14 cellular contexts compared by ENCODE assay signal in the genomic region with DNA sequence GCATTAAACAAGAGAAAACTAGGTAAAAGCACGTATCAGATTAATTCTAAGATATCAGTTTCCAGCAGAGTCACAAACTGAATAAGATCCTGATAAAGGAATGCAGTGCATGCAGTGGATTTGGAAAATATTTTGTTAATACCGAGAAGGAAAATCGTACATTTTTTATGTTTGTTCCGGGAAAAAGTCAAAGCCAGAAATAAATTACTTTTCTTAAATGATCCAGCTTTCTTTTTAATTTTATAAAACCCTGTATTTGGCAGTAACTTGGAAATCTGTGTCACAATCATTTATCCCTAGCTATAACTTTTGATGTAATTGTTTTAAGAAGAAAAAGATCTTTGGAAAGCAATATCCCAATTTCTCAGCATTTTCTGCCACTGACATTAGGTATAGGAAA. TPM values are rescaled to one million over a fixed set of nuclear protein-coding genes. Genes with fewer than 3 reads are reported as not detected.
DNase-seq lines count a peak whose midpoint lies in the region; ATAC-seq and TF ChIP-seq lines count a peak whose summit lies in the region.
"Had no signal": no experiment of that assay in that cellular context is flagged by ENCODE, and none has a peak within 500 bp of the region (broad histone marks: within the 10 kb centered on the region; RNA-seq: fewer than 3 reads in every experiment).

No MANE protein-coding gene starts in this region.

- H3K27ac ChIP-seq in SJCRH30 (peak overlapping the region; percentile 90), coronary artery (no peak overlapping the region), lower lobe of right lung (peak overlapping the region; percentile 83), smooth muscle cell (ENCODE audit: low read depth) (no peak overlapping the region)

- H3K4me2 ChIP-seq in smooth muscle cell: peak overlapping the region; percentile 85

- TF ChIP-seq CTCF in coronary artery (IDR thresholded peaks at IDR 0.05) (no peak), lower lobe of right lung (IDR thresholded peaks at IDR 0.05) (no peak), smooth muscle cell (IDR thresholded peaks at IDR 0.05; ENCODE audit: borderline replicate concordance, insufficient read depth, poor library complexity, severe bottlenecking) (no peak)

- peak overlapping the region; percentile 92 for H2AFZ ChIP-seq in smooth muscle cell (ENCODE audit: low read depth)

- WGBS in smooth muscle cell (ENCODE audit: low lambda C conversion rate): 84% methylated on average over 4 of the region's 4 CpGs

- H3K9me3 ChIP-seq in SJCRH30 (replicated peaks): no peaks in the 10 kb centered on the region
- H3K9me3 ChIP-seq in lower lobe of right lung: no peaks in the 10 kb centered on the region
- no peaks in the 10 kb centered on the region for H3K9me3 ChIP-seq in smooth muscle cell (replicated peaks; ENCODE audit: low read depth)

- DNase-seq in SJCRH30: peak in 1 of 2 experiments; percentile 30
- no peak for DNase-seq in coronary artery (ENCODE audit: low spot score)
- no peak for DNase-seq in lower lobe of right lung
- DNase-seq in smooth muscle cell (lab: John Stamatoyannopoulos, UW; ENCODE audit: unreplicated experiment): no peak
- DNase-seq in AML-193 (lab: John Stamatoyannopoulos, UW): no peak
- DNase-seq in NCI-H2107 treated with DMSO at 0.1 percent for 48 hours (lab: John Stamatoyannopoulos, UW; ENCODE audit: unreplicated experiment): no peak
- DNase-seq: activated CD4-positive, alpha-beta T cell treated with anti-CD3 and anti-CD28 coated beads for 4 hours; activated T-cell treated with anti-CD3 and anti-CD28 coated beads, Interleukin-2, amount 50 U/mL, for 48 hours; amniotic stem cell; CD4-positive, alpha-beta T cell; GDM1; MV-4-11 had no signal

- no peaks in the 10 kb centered on the region for H3K79me2 ChIP-seq in smooth muscle cell (ENCODE audit: low read depth)

- no peaks in the 10 kb centered on the region for H4K20me1 ChIP-seq in smooth muscle cell (ENCODE audit: low read depth)

- intact Hi-C loops in lower lobe of right lung (cut with DNase I): no loop called here

- H3K36me3 ChIP-seq in SJCRH30 (peaks cover 3% of the 10 kb centered on the region; the same call in 1 of the 2 replicates), lower lobe of right lung (no peaks in the 10 kb centered on the region), smooth muscle cell (ENCODE audit: low read depth) (no peaks in the 10 kb centered on the region)

- H3K4me1 ChIP-seq in SJCRH30: peaks cover 23% of the 10 kb centered on the region
- H3K4me1 ChIP-seq in lower lobe of right lung: peaks cover 14% of the 10 kb centered on the region
- H3K4me1 ChIP-seq in smooth muscle cell (ENCODE audit: low read depth): peaks cover 13% of the 10 kb centered on the region

- ATAC-seq in lower lobe of right lung (no peak), HG02885 (IDR thresholded peaks at IDR 0.05; ENCODE audit: poor library complexity, unreplicated experiment) (no peak), GM18498 (IDR thresholded peaks at IDR 0.05; ENCODE audit: unreplicated experiment) (no peak)

- peak overlapping the region; percentile 63 for H3K4me3 ChIP-seq in SJCRH30
- H3K4me3 ChIP-seq in coronary artery: peak overlapping the region; percentile 60
- peak overlapping the region; percentile 53 for H3K4me3 ChIP-seq in lower lobe of right lung
- peak overlapping the region; percentile 44 for H3K4me3 ChIP-seq in smooth muscle cell

- no peaks in the 10 kb centered on the region for H3K27me3 ChIP-seq in SJCRH30
- no peaks in the 10 kb centered on the region for H3K27me3 ChIP-seq in lower lobe of right lung (ENCODE audit: low read depth)
- H3K27me3 ChIP-seq in smooth muscle cell (ENCODE audit: low read depth): no peaks in the 10 kb centered on the region

- H3F3A ChIP-seq in smooth muscle cell (ENCODE audit: low read depth): peaks cover 3% of the 10 kb centered on the region

- H3K9ac ChIP-seq in smooth muscle cell (ENCODE audit: low read depth): no peak overlapping the region

RNA-seq across cellular contexts. Expression of gene PALMD, which starts 1.0 kb away (rescaled TPM):
- total RNA-seq in SJCRH30 (2014; rRNA removed; shearing (Covaris generic)): 33.0 and 33.5 TPM in 2 replicates
- total RNA-seq in lower lobe of right lung (18.8 TPM), smooth muscle cell (0.76 and 1.1 TPM in 2 replicates)
- polyA plus RNA-seq in smooth muscle cell: 1.2 TPM in 1 of 2 replicates, not detected in the other
- total RNA-seq: CD4-positive, alpha-beta T cell had no signal

Comparison
In these comparisons a context has a peak if more than half of its experiments do, and no peak if none do; other contexts are left out.
1. H3K27ac ChIP-seq: peak in SJCRH30 (single experiment) and lower lobe of right lung (single experiment); none in coronary artery (0 of 2) and smooth muscle cell (single experiment).
2. Peak in every context shown above with its lines, with median percentiles within 50 percentile points of each other: H3K4me3 ChIP-seq.